ENCODE assay signal across 8 cellular contexts in genomic region chr12:92133795-92134637, GRCh38. TPM values are rescaled to one million over a fixed set of nuclear protein-coding genes. Genes with fewer than 3 reads are reported as not detected.
DNase-seq lines count a peak whose midpoint lies in the region; ATAC-seq and TF ChIP-seq lines count a peak whose summit lies in the region.

No MANE protein-coding gene starts in this region.

- H3K4me3 ChIP-seq in BE2C (ENCODE audit: low read depth, low read length) (no peak overlapping the region), OCI-LY3 (ENCODE audit: low read length) (peak overlapping the region; percentile 96), esophagus squamous epithelium (peak overlapping the region in 2 of 4 donors; percentile 1 to 24), psoas muscle (no peak overlapping the region)

- peak; percentile 30 for ATAC-seq in GM19463 (IDR thresholded peaks at IDR 0.05; ENCODE audit: unreplicated experiment)
- ATAC-seq in psoas muscle, result no peak
- ATAC-seq in GM21737 (IDR thresholded peaks at IDR 0.05; ENCODE audit: unreplicated experiment), result no peak

- H3K27ac ChIP-seq in OCI-LY3 (ENCODE audit: low read length), result peak overlapping the region; percentile 86
- H3K27ac ChIP-seq in esophagus squamous epithelium, result peak overlapping the region in 3 of 4 donors; percentile 36 to 57 (median 45)
- no peak overlapping the region for H3K27ac ChIP-seq in psoas muscle

- TF ChIP-seq CTCF in BE2C (IDR thresholded peaks at IDR 0.05; ENCODE audit: low read depth, low read length) (no peak), OCI-LY3 (IDR thresholded peaks at IDR 0.05; ENCODE audit: low read depth, low read length) (no peak), esophagus squamous epithelium (IDR thresholded peaks at IDR 0.05) (no peak), psoas muscle (IDR thresholded peaks at IDR 0.05) (no peak)

- H3K4me1 ChIP-seq in BE2C, result peaks cover 13% of the 10 kb centered on the region
- peaks cover 73% of the 10 kb centered on the region for H3K4me1 ChIP-seq in OCI-LY3 (ENCODE audit: low read length)
- peaks cover 13 to 85% (median 47%) of the 10 kb centered on the region in 3 donors for H3K4me1 ChIP-seq in esophagus squamous epithelium
- H3K4me1 ChIP-seq in psoas muscle, result peaks cover 57% of the 10 kb centered on the region

- DNase-seq in BE2C, result peak; percentile 46
- DNase-seq in esophagus squamous epithelium (lab: John Stamatoyannopoulos, UW), result no peak
- peak; percentile 27 for DNase-seq in superior temporal gyrus (ENCODE audit: extremely low spot score)
- DNase-seq in effector CD4-positive, alpha-beta T cell, result no peak
- DNase-seq in psoas muscle, result no peak

- peak overlapping the region; percentile 96 for H3K9ac ChIP-seq in OCI-LY3 (ENCODE audit: low read length)

- no peak for TF ChIP-seq POLR2A in esophagus squamous epithelium (IDR thresholded peaks at IDR 0.05)

- intact Hi-C loops in esophagus squamous epithelium (cut with DNase I), result no loop called here
- intact Hi-C loops in psoas muscle (cut with DNase I), result no loop called here

- no peaks in the 10 kb centered on the region for H3K27me3 ChIP-seq in BE2C
- H3K27me3 ChIP-seq in OCI-LY3 (ENCODE audit: low read depth, low read length), result no peaks in the 10 kb centered on the region
- no peaks in the 10 kb centered on the region for H3K27me3 ChIP-seq in esophagus squamous epithelium
- no peaks in the 10 kb centered on the region for H3K27me3 ChIP-seq in psoas muscle (ENCODE audit: insufficient read depth in 3 of 3, low read length in 2 of 3)

- H3K4me2 ChIP-seq in OCI-LY3 (ENCODE audit: low read length), result peak overlapping the region; percentile 93

- WGBS in esophagus squamous epithelium, 2 donors, result 39 to 43% methylated on average over 3 of the region's 3 CpGs
- 26 to 46% (median 37%) methylated on average over 3 of the region's 3 CpGs for WGBS in psoas muscle, 3 donors

- H2AFZ ChIP-seq in OCI-LY3 (ENCODE audit: low read depth, low read length), result no peak overlapping the region

- peaks cover 92% of the 10 kb centered on the region for H4K20me1 ChIP-seq in OCI-LY3 (ENCODE audit: insufficient read depth, low read length)

- H3K79me2 ChIP-seq in OCI-LY3 (ENCODE audit: low read length), result peaks cover 100% of the 10 kb centered on the region

- H3K36me3 ChIP-seq in BE2C (no peaks in the 10 kb centered on the region), OCI-LY3 (replicated peaks; ENCODE audit: low read depth, low read length) (peaks cover 51% of the 10 kb centered on the region), esophagus squamous epithelium (peaks cover 0 to 11% (median 0%) of the 10 kb centered on the region in 3 donors), psoas muscle (ENCODE audit: insufficient read depth in 1 of 2, low read depth in 1 of 2) (no peaks in the 10 kb centered on the region)

- H3K9me3 ChIP-seq in BE2C (no peaks in the 10 kb centered on the region), OCI-LY3 (ENCODE audit: insufficient read depth, low read length) (no peaks in the 10 kb centered on the region), esophagus squamous epithelium (no peaks in the 10 kb centered on the region), psoas muscle (no peaks in the 10 kb centered on the region)

RNA-seq across cellular contexts. Expression of gene BTG1, which starts 11.6 kb away (rescaled TPM):
- polyA plus RNA-seq in BE2C (2012; ENCODE audit: insufficient read depth, insufficient read length, low read depth), result 51.7 TPM
- total RNA-seq in esophagus squamous epithelium, result 10 to 100 TPM; 18.3 to 42.7 (median 35.3) TPM
- 10 to 100 TPM; 18.4 to 34.2 (median 28.5) TPM for total RNA-seq in psoas muscle
- 10 to 100 TPM in 2 of 3 donors, 1 to 10 TPM in 1; 9.9 to 12.6 (median 10.6) TPM for polyA plus RNA-seq in psoas muscle

Comparison
In these comparisons a context has a peak if more than half of its experiments do, and no peak if none do; other contexts are left out.
1. DNase-seq: peak in BE2C (single experiment) and superior temporal gyrus (single experiment); none in esophagus squamous epithelium (single experiment), effector CD4-positive, alpha-beta T cell (single experiment) and psoas muscle (0 of 2).